In genomic region chr17:65048441-65048840, GRCh38 we compare ENCODE assay signal across 12 cellular contexts. TPM values are rescaled to one million over a fixed set of nuclear protein-coding genes. Genes with fewer than 3 reads are reported as not detected.
DNase-seq lines count a peak whose midpoint lies in the region; ATAC-seq and TF ChIP-seq lines count a peak whose summit lies in the region.
"Had no signal": no experiment of that assay in that cellular context is flagged by ENCODE, and none has a peak within 500 bp of the region (broad histone marks: within the 10 kb centered on the region; RNA-seq: fewer than 3 reads in every experiment).

No MANE protein-coding gene starts in this region.

- TF ChIP-seq CTCF in left ventricle myocardium inferior (IDR thresholded peaks at IDR 0.05; ENCODE audit: borderline replicate concordance), result no peak
- TF ChIP-seq CTCF in colonic mucosa (IDR thresholded peaks at IDR 0.05), result no peak
- no peak for TF ChIP-seq CTCF in natural killer cell (IDR thresholded peaks at IDR 0.05)
- TF ChIP-seq CTCF in mucosa of descending colon (IDR thresholded peaks at IDR 0.05), result no peak

- no peaks in the 10 kb centered on the region for H3K27me3 Mint-ChIP-seq in natural killer cell (ENCODE audit: low read depth in 2 of 2)

- no peaks in the 10 kb centered on the region for H3K27me3 ChIP-seq in left ventricle myocardium inferior (ENCODE audit: low read depth)
- no peaks in the 10 kb centered on the region for H3K27me3 ChIP-seq in colonic mucosa

- H3K36me3 Mint-ChIP-seq in natural killer cell, result peaks cover 14% of the 10 kb centered on the region

- H3K4me3 ChIP-seq in left ventricle myocardium inferior (no peak overlapping the region), colonic mucosa (no peak overlapping the region), urinary bladder (ENCODE audit: low read depth, low read length) (no peak overlapping the region), mucosa of descending colon (no peak overlapping the region)

- H3K27ac ChIP-seq in left ventricle myocardium inferior (replicated peaks) (peak overlapping the region; percentile 45), colonic mucosa (peak overlapping the region; percentile 37), urinary bladder (ENCODE audit: low read depth) (peak overlapping the region; percentile 73)

- H3K36me3 ChIP-seq in left ventricle myocardium inferior (peaks cover 43% of the 10 kb centered on the region), colonic mucosa (peaks cover 5% of the 10 kb centered on the region), urinary bladder (ENCODE audit: insufficient read depth) (no peaks in the 10 kb centered on the region), mucosa of descending colon (ENCODE audit: low read depth) (peaks cover 6% of the 10 kb centered on the region)

- DNase-seq in left ventricle myocardium inferior (no peak), left ventricle myocardium superior (no peak), colonic mucosa (no peak), natural killer cell (no peak), mucosa of descending colon (no peak), NCI-H2171 treated with DMSO at 0.1 percent for 48 hours (lab: John Stamatoyannopoulos, UW) (no peak)
- DNase-seq: activated CD8-positive, alpha-beta memory T cell treated with anti-CD3 and anti-CD28 coated beads for 24 hours; amniotic stem cell; NCI-H1436; NCI-H774 had no signal

- 37% methylated on average over 2 of the region's 2 CpGs for WGBS in urinary bladder

- H3K4me1 Mint-ChIP-seq in natural killer cell, result peaks cover 63 to 73% of the 10 kb centered on the region in 2 donors

- no peaks in the 10 kb centered on the region for H3K9me3 Mint-ChIP-seq in natural killer cell

- intact Hi-C loops in left ventricle myocardium inferior (cut with micrococcal nuclease), result no loop called here
- intact Hi-C loops in left ventricle myocardium superior (cut with micrococcal nuclease), result no loop called here
- intact Hi-C loops in colonic mucosa (cut with DNase I), result no loop called here
- intact Hi-C loops in natural killer cell (cut with micrococcal nuclease), result no loop called here
- intact Hi-C loops in mucosa of descending colon (cut with DNase I, micrococcal nuclease), result no loop called here

- ATAC-seq in left ventricle myocardium superior, result no peak
- ATAC-seq in natural killer cell, result no peak
- no peak for ATAC-seq in GM19324 (IDR thresholded peaks at IDR 0.05; ENCODE audit: low FRiP score, unreplicated experiment)
- ATAC-seq in mucosa of descending colon, result no peak

- H3K9me3 ChIP-seq in left ventricle myocardium inferior (replicated peaks), result no peaks in the 10 kb centered on the region
- H3K9me3 ChIP-seq in colonic mucosa, result no peaks in the 10 kb centered on the region
- H3K9me3 ChIP-seq in mucosa of descending colon, result no peaks in the 10 kb centered on the region

- peak overlapping the region; percentile 39 to 78 for H3K27ac Mint-ChIP-seq in natural killer cell

- H3K4me1 ChIP-seq in left ventricle myocardium inferior (peaks cover 89% of the 10 kb centered on the region), colonic mucosa (no peaks in the 10 kb centered on the region), urinary bladder (ENCODE audit: insufficient read depth) (peaks cover 4% of the 10 kb centered on the region), mucosa of descending colon (ENCODE audit: low read depth) (peaks cover 17% of the 10 kb centered on the region)

- H3K4me3 Mint-ChIP-seq in natural killer cell, result peak overlapping the region; percentile 68

- H3K9ac ChIP-seq in colonic mucosa (ENCODE audit: low read depth in 2 of 2, low read length in 2 of 2), result no peak overlapping the region

RNA-seq across cellular contexts. Expression of gene GNA13, which starts 8.1 kb away (rescaled TPM):
- total RNA-seq in left ventricle myocardium inferior, result 19.7 TPM
- 23.7 TPM for total RNA-seq in left ventricle myocardium superior
- total RNA-seq in colonic mucosa, result 10 to 100 TPM; 54.8 to 91.4 TPM
- 100 to 1,000 TPM; 151 to 165 (median 161) TPM for total RNA-seq in natural killer cell
- total RNA-seq in urinary bladder, result 106 TPM
- polyA plus RNA-seq in urinary bladder, result 27.8 TPM
- 10 to 100 TPM; 69.0 to 95.5 (median 92.2) TPM for total RNA-seq in mucosa of descending colon
